Comparison of ENCODE assay signal across 13 cellular contexts in the genomic region with DNA sequence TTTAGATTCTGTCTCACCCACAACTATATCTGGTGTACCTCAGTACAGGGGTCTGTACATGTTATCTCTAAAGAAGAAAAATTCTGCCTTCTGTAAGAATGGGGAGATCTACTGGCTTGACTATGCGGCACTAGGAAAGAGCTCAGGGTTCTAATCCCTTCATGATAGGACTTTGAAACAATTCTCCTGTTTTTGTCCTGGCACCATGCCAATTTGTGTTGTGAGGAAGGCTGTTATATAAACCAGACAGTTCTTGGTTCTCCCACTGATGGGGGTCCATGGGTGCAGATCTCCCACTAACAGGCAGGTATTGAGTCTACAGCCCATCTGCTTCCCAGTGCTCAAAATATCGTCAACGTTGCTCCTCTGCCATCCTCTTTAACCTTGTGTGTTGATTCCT.
DNase-seq lines count a peak whose midpoint lies in the region; TF ChIP-seq lines count a peak whose summit lies in the region.
"Had no signal": no experiment of that assay in that cellular context is flagged by ENCODE, and none has a peak within 500 bp of the region (broad histone marks: within the 10 kb centered on the region; RNA-seq: fewer than 3 reads in every experiment).

No MANE protein-coding gene starts in this region.

- H2AFZ ChIP-seq in Karpas-422 (ENCODE audit: low read length): no peak overlapping the region

- no peaks in the 10 kb centered on the region for H3K9me2 ChIP-seq in Karpas-422 (replicated peaks; ENCODE audit: insufficient read depth, low read length)

- no peaks in the 10 kb centered on the region for H3K36me3 ChIP-seq in A673 (ENCODE audit: insufficient read depth, low read length, poor library complexity, severe bottlenecking)
- H3K36me3 ChIP-seq in Karpas-422 (ENCODE audit: insufficient read depth, low read length): peaks cover 18% of the 10 kb centered on the region
- H3K36me3 ChIP-seq in H7 (replicated peaks; ENCODE audit: control insufficient read depth, insufficient read depth, low read length): no peaks in the 10 kb centered on the region
- H3K36me3 ChIP-seq: BE2C had no signal

- H3K4me1 ChIP-seq in A673 (ENCODE audit: insufficient read depth, low read length, poor library complexity, severe bottlenecking): no peaks in the 10 kb centered on the region
- peaks cover 98% of the 10 kb centered on the region for H3K4me1 ChIP-seq in Karpas-422 (ENCODE audit: low read length)
- H3K4me1 ChIP-seq: BE2C had no signal

- TF ChIP-seq CTCF in A673 (conservative IDR thresholded peaks at IDR 0.05; ENCODE audit: low read depth, low read length) (no peak), astrocyte of the spinal cord (IDR thresholded peaks at IDR 0.05; ENCODE audit: low read depth, low read length) (no peak), fibroblast of the aortic adventitia (IDR thresholded peaks at IDR 0.05; ENCODE audit: insufficient read depth, low read length) (no peak)

- intact Hi-C loops in A673 (cut with micrococcal nuclease; ENCODE audit: unreplicated experiment): no loop called here

- no peaks in the 10 kb centered on the region for H3K9me3 ChIP-seq in A673 (ENCODE audit: low read depth, low read length, poor library complexity, severe bottlenecking)
- H3K9me3 ChIP-seq in Karpas-422 (ENCODE audit: low read length): no peaks in the 10 kb centered on the region
- H3K9me3 ChIP-seq: BE2C had no signal

- no peaks in the 10 kb centered on the region for H4K20me1 ChIP-seq in Karpas-422 (ENCODE audit: insufficient read depth, low read depth, low read length)

- in situ Hi-C loops in astrocyte of the spinal cord (cut with HindIII; ENCODE audit: low sequenced_read_pairs): no loop called here

- CTCF ChIA-PET in A673 (lab: Charles Lee): no interaction called here

- DNase-seq in A673 (ENCODE audit: low spot score) (peak; percentile 7), Karpas-422 (peak; percentile 72), astrocyte of the spinal cord (ENCODE audit: low read depth, low spot score) (peak; percentile 8), fibroblast of the aortic adventitia (ENCODE audit: low read depth) (peak; percentile 1), H7 (no peak), NCI-H2029 (lab: John Stamatoyannopoulos, UW) (no peak)
- DNase-seq in activated CD4-positive, alpha-beta T cell treated with anti-CD3 and anti-CD28 coated beads for 1 hour: no peak
- DNase-seq: BE2C; CD4-positive, alpha-beta memory T cell; DND-41; GDM1 had no signal

- no TSS peak for BruUV-seq in A673 (replicated peaks; lab: Mats Ljungman, UMichigan)

- peak overlapping the region; percentile 55 for H3K9ac ChIP-seq in Karpas-422 (ENCODE audit: low read length)

- no peaks in the 10 kb centered on the region for H3K27me3 ChIP-seq in A673 (replicated peaks; ENCODE audit: insufficient read depth, low read depth, low read length, poor library complexity)
- no peaks in the 10 kb centered on the region for H3K27me3 ChIP-seq in Karpas-422 (ENCODE audit: low read length)
- no peaks in the 10 kb centered on the region; the same call in 1 of the 2 replicates for H3K27me3 ChIP-seq in H7 (ENCODE audit: control insufficient read depth, insufficient read depth, low read length)
- H3K27me3 ChIP-seq: BE2C had no signal

- H3K27ac ChIP-seq in A673 (ENCODE audit: low read depth, low read length, poor library complexity, severe bottlenecking): no peak overlapping the region
- H3K27ac ChIP-seq in Karpas-422 (ENCODE audit: low read length): peak overlapping the region; percentile 98
- H3K27ac ChIP-seq: C4-2B, HL-60 had no signal

- H3K4me2 ChIP-seq in Karpas-422 (ENCODE audit: low read depth, low read length, poor library complexity, severe bottlenecking): peak overlapping the region; percentile 62

- H3K4me3 ChIP-seq in A673 (ENCODE audit: low read depth, low read length, poor library complexity, severe bottlenecking) (no peak overlapping the region), Karpas-422 (ENCODE audit: low read length) (0 out of 2 replicates have a peak overlapping the region, but pooled peaks have one; percentile 0), astrocyte of the spinal cord (ENCODE audit: low read depth, low read length) (no peak overlapping the region), fibroblast of the aortic adventitia (ENCODE audit: low read depth, low read length) (no peak overlapping the region), H7 (ENCODE audit: insufficient read depth, low read depth, low read length) (no peak overlapping the region)

- POLR2A ChIA-PET in A673 (lab: Charles Lee; ENCODE audit: low non-redundant PET): no interaction called here

- peaks cover 19% of the 10 kb centered on the region; the same call in 1 of the 2 replicates for H3K79me2 ChIP-seq in Karpas-422 (ENCODE audit: low read length)

Comparison
In these comparisons a context has a peak if more than half of its experiments do, and no peak if none do; other contexts are left out.
1. DNase-seq: peak in A673 (single experiment), Karpas-422 (single experiment), astrocyte of the spinal cord (single experiment) and fibroblast of the aortic adventitia (single experiment); none in activated CD4-positive, alpha-beta T cell treated with anti-CD3 and anti-CD28 coated beads for 1 hour (single experiment), H7 (single experiment) and NCI-H2029 (single experiment).